Comparison of ENCODE assay signal across 20 cellular contexts in genomic region chr12:128652136-128652751, GRCh38.
A peak's percentile ranks its signal among the peaks of the same experiment; 100 is the strongest.
DNase-seq lines count a peak whose midpoint lies in the region; ATAC-seq and TF ChIP-seq lines count a peak whose summit lies in the region.
"Had no signal": no experiment of that assay in that cellular context is flagged by ENCODE, and none has a peak within 500 bp of the region (broad histone marks: within the 10 kb centered on the region; RNA-seq: fewer than 3 reads in every experiment).

No MANE protein-coding gene starts in this region.

- peaks cover 6 to 7% of the 10 kb centered on the region in 2 donors for H3K4me1 Mint-ChIP-seq in effector memory CD8-positive, alpha-beta T cell (ENCODE audit: low read depth in 2 of 2)
- peaks cover 33% of the 10 kb centered on the region for H3K4me1 Mint-ChIP-seq in nephron progenitor cell
- H3K4me1 Mint-ChIP-seq: GM23338 had no signal

- ATAC-seq in effector memory CD8-positive, alpha-beta T cell (replicated peaks), result no peak
- ATAC-seq in HG03565 (IDR thresholded peaks at IDR 0.05; ENCODE audit: unreplicated experiment), result no peak
- no peak for ATAC-seq in HG03520 (IDR thresholded peaks at IDR 0.05; ENCODE audit: unreplicated experiment)
- ATAC-seq: A549; CD8-positive, alpha-beta T cell; GM23338; HCT116; K562; Right ventricle myocardium inferior had no signal

- no peak overlapping the region for H3K4me3 Mint-ChIP-seq in effector memory CD8-positive, alpha-beta T cell
- no peak overlapping the region for H3K4me3 Mint-ChIP-seq in nephron progenitor cell
- H3K4me3 Mint-ChIP-seq: CD8-positive, alpha-beta T cell; GM23338 had no signal

- no peak for TF ChIP-seq CTCF in nephron progenitor cell (IDR thresholded peaks at IDR 0.05)

- no peaks in the 10 kb centered on the region for H3K27me3 Mint-ChIP-seq in effector memory CD8-positive, alpha-beta T cell
- H3K27me3 Mint-ChIP-seq in nephron progenitor cell (ENCODE audit: low read depth, poor library complexity), result peaks cover 3% of the 10 kb centered on the region

- peaks cover 9 to 15% of the 10 kb centered on the region in 2 donors for H3K9me3 Mint-ChIP-seq in effector memory CD8-positive, alpha-beta T cell
- peaks cover 20% of the 10 kb centered on the region for H3K9me3 Mint-ChIP-seq in nephron progenitor cell

- H3K27ac Mint-ChIP-seq in effector memory CD8-positive, alpha-beta T cell, result peak overlapping the region; percentile 16 to 62
- peak overlapping the region; percentile 75 for H3K27ac Mint-ChIP-seq in nephron progenitor cell
- H3K27ac Mint-ChIP-seq: CD8-positive, alpha-beta T cell; GM23338 had no signal

- no peaks in the 10 kb centered on the region for H3K36me3 Mint-ChIP-seq in effector memory CD8-positive, alpha-beta T cell (ENCODE audit: insufficient read depth)
- H3K36me3 Mint-ChIP-seq in nephron progenitor cell (ENCODE audit: low read depth), result peaks cover 35% of the 10 kb centered on the region
- H3K36me3 Mint-ChIP-seq: CD8-positive, alpha-beta T cell had no signal

- DNase-seq in ELF-1 (ENCODE audit: low read depth, low spot score) (peak; percentile 18), nephron progenitor cell (no peak), superior temporal gyrus (ENCODE audit: extremely low spot score) (peak; percentile 52), H4 (ENCODE audit: low spot score) (no peak)
- DNase-seq in effector memory CD8-positive, alpha-beta T cell, result no peak
- DNase-seq: Calu3; CD8-positive, alpha-beta T cell; NCI-H1092 treated with DMSO at 0.1 percent for 48 hours; NCI-H146; NCI-H2029 treated with DMSO at 0.1 percent for 48 hours; NCI-H2171; NCI-H69; NK-92 treated with Interleukin-12 subunit alpha and Interleukin-12 subunit beta, amount 100 ng/mL, for 24 hours had no signal

Comparison
In these comparisons a context has a peak if more than half of its experiments do, and no peak if none do; other contexts are left out.
1. DNase-seq: peak in ELF-1 (single experiment) and superior temporal gyrus (single experiment); none in effector memory CD8-positive, alpha-beta T cell (0 of 3), nephron progenitor cell (single experiment) and H4 (single experiment).